ENCODE assay signal across 25 cellular contexts in the genomic region with DNA sequence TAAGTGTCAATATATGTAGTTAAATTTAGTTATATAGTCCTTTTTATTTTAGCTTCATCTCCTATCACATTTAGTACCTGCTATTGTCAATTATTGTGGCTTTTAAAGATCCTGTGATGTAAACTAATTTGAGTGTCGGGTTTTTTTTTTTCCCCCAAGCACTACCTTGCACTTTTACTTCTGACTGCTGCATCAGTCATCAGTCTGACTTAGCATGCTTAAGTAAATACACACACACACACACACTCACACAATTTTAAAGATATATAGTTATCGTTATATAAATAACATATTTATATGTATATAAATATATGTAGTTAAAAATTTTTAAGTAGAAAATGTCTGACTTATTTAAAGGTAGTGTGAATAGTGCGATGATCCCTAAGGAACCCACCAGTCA.
DNase-seq lines count a peak whose midpoint lies in the region; ATAC-seq, FAIRE-seq and TF ChIP-seq lines count a peak whose summit lies in the region.
"Had no signal": no experiment of that assay in that cellular context is flagged by ENCODE, and none has a peak within 500 bp of the region (broad histone marks: within the 10 kb centered on the region; RNA-seq: fewer than 3 reads in every experiment).

No MANE protein-coding gene starts in this region.

- no peaks in the 10 kb centered on the region for H3K27me3 ChIP-seq in mammary epithelial cell (ENCODE audit: insufficient read depth, low read length)
- no peaks in the 10 kb centered on the region for H3K27me3 ChIP-seq in PC-3 (ENCODE audit: low read length)
- H3K27me3 ChIP-seq in bronchial epithelial cell (ENCODE audit: control insufficient read depth, insufficient read depth, low read length), result no peaks in the 10 kb centered on the region
- H3K27me3 ChIP-seq: BLaER1 treated with 17β-estradiol and CSF1 and Interleukin-3, amounts not matched to agents 10 nM and 100 nM had no signal

- H3K27ac ChIP-seq in mammary epithelial cell (ENCODE audit: insufficient read depth, low read depth, low read length) (no peak overlapping the region), PC-3 (ENCODE audit: low read length) (no peak overlapping the region), epithelial cell of prostate (no peak overlapping the region)
- H3K27ac ChIP-seq: 22Rv1; BLaER1 treated with 17β-estradiol and CSF1 and Interleukin-3, amounts not matched to agents 10 nM and 100 nM; C4-2B had no signal

- dilution Hi-C loops in mammary epithelial cell (cut with HindIII; ENCODE audit: low sequenced_read_pairs), result no loop called here

- no peaks in the 10 kb centered on the region for H3K36me3 Mint-ChIP-seq in MCF 10A (ENCODE audit: insufficient read depth, unreplicated experiment)

- no peak overlapping the region for H3K27ac Mint-ChIP-seq in MCF 10A (ENCODE audit: low read depth, unreplicated experiment)
- H3K27ac Mint-ChIP-seq: CD4-positive, alpha-beta T cell; CD8-positive, alpha-beta T cell had no signal

- H3K4me3 Mint-ChIP-seq in MCF 10A (ENCODE audit: unreplicated experiment), result no peak overlapping the region
- H3K4me3 Mint-ChIP-seq: CD4-positive, alpha-beta T cell; CD8-positive, alpha-beta T cell had no signal

- peaks cover 7% of the 10 kb centered on the region for H3K4me1 Mint-ChIP-seq in MCF 10A (ENCODE audit: insufficient read depth, unreplicated experiment)

- no peaks in the 10 kb centered on the region for H3K27me3 Mint-ChIP-seq in MCF 10A (ENCODE audit: insufficient read depth, unreplicated experiment)
- H3K27me3 Mint-ChIP-seq: CD4-positive, alpha-beta T cell had no signal

- H3F3A ChIP-seq in PC-3 (ENCODE audit: low read length, unreplicated experiment), result no peaks in the 10 kb centered on the region

- H3K79me2 ChIP-seq in mammary epithelial cell (ENCODE audit: insufficient read depth, low read length) (no peaks in the 10 kb centered on the region), PC-3 (ENCODE audit: low read length) (no peaks in the 10 kb centered on the region)

- H3K9ac ChIP-seq in mammary epithelial cell (ENCODE audit: insufficient read depth, low read length), result no peak overlapping the region
- no peak overlapping the region for H3K9ac ChIP-seq in PC-3 (ENCODE audit: low read length)
- H3K9ac ChIP-seq: BLaER1 treated with 17β-estradiol and CSF1 and Interleukin-3, amounts not matched to agents 10 nM and 100 nM had no signal

- H3K9me3 Mint-ChIP-seq in MCF 10A (ENCODE audit: unreplicated experiment), result no peaks in the 10 kb centered on the region
- H3K9me3 Mint-ChIP-seq: CD4-positive, alpha-beta T cell; CD8-positive, alpha-beta T cell had no signal

- H3K36me3 ChIP-seq in mammary epithelial cell (ENCODE audit: insufficient read depth, low read length) (no peaks in the 10 kb centered on the region), PC-3 (ENCODE audit: low read depth, low read length) (no peaks in the 10 kb centered on the region), bronchial epithelial cell (ENCODE audit: control insufficient read depth, insufficient read depth, low read length) (no peaks in the 10 kb centered on the region)
- H3K36me3 ChIP-seq: BLaER1 treated with 17β-estradiol and CSF1 and Interleukin-3, amounts not matched to agents 10 nM and 100 nM had no signal

- in situ Hi-C loops in mammary epithelial cell (cut with MboI; ENCODE audit: low sequenced_read_pairs in 2 of 2), result no loop called here

- intact Hi-C loops in mammary epithelial cell (cut with micrococcal nuclease) (no loop called here), MCF 10A (cut with micrococcal nuclease) (no loop called here), PC-3 (cut with micrococcal nuclease) (no loop called here)

- WGBS in mammary epithelial cell (ENCODE audit: low coverage, missing lambda C conversion rate), result 92% methylated on average over 3 of the region's 3 CpGs

- H3K4me3 ChIP-seq in mammary epithelial cell (replicated peaks in 1 of 3; ENCODE audit: insufficient read depth in 1 of 3, low read depth in 2 of 3, low read length in 3 of 3) (no peak overlapping the region), PC-3 (ENCODE audit: low read length) (no peak overlapping the region), bronchial epithelial cell (ENCODE audit: low read depth, low read length) (no peak overlapping the region)
- H3K4me3 ChIP-seq: BLaER1 treated with 17β-estradiol and CSF1 and Interleukin-3, amounts not matched to agents 10 nM and 100 nM; GM12878 had no signal

- BruUV-seq in mammary epithelial cell (replicated peaks; lab: Mats Ljungman, UMichigan) (no TSS peak), MCF 10A (replicated peaks; lab: Mats Ljungman, UMichigan) (no TSS peak), PC-3 (replicated peaks; lab: Mats Ljungman, UMichigan) (no TSS peak)

- ATAC-seq in PC-3, result peak; percentile 81
- no peak for ATAC-seq in GM18873 (IDR thresholded peaks at IDR 0.05; ENCODE audit: low FRiP score, unreplicated experiment)
- no peak for ATAC-seq in GM18519 (IDR thresholded peaks at IDR 0.05; ENCODE audit: low FRiP score, unreplicated experiment)
- ATAC-seq: CD8-positive, alpha-beta T cell; GM12878 had no signal

- no peak for FAIRE-seq in bronchial epithelial cell (lab: Jason Lieb, UNC)
- FAIRE-seq: GM12878, GM12892, GM18507 had no signal

- H4K20me1 ChIP-seq in mammary epithelial cell (ENCODE audit: insufficient read depth, low read length) (no peaks in the 10 kb centered on the region), PC-3 (ENCODE audit: low read length) (no peaks in the 10 kb centered on the region)
- H4K20me1 ChIP-seq: BLaER1 treated with 17β-estradiol and CSF1 and Interleukin-3, amounts not matched to agents 10 nM and 100 nM had no signal

- H3K9me3 ChIP-seq in mammary epithelial cell (replicated peaks; ENCODE audit: insufficient read depth, low read length) (no peaks in the 10 kb centered on the region), PC-3 (ENCODE audit: low read length) (no peaks in the 10 kb centered on the region)
- H3K9me3 ChIP-seq: BLaER1 treated with 17β-estradiol and CSF1 and Interleukin-3, amounts not matched to agents 10 nM and 100 nM had no signal

- DNase-seq in mammary epithelial cell (peak; percentile 1), MCF 10A (ENCODE audit: unreplicated experiment) (no peak), PC-3 (peak; percentile 71), bronchial epithelial cell (ENCODE audit: low read depth) (peak; percentile 39), epithelial cell of prostate (ENCODE audit: low read depth, low spot score) (peak; percentile 5), superior temporal gyrus (ENCODE audit: extremely low spot score) (no peak)
- DNase-seq: ACHN; CD4-positive, alpha-beta T cell; CD8-positive, alpha-beta T cell; COR-L47; DMS 273 treated with DMSO at 0.1 percent for 48 hours; DMS153; DMS53; DMS79; DND-41; EL; GDM1 had no signal

- H3K4me1 ChIP-seq in mammary epithelial cell (ENCODE audit: insufficient read depth, low read length), result no peaks in the 10 kb centered on the region
- peaks cover 8% of the 10 kb centered on the region; the same call in 1 of the 2 replicates for H3K4me1 ChIP-seq in PC-3 (ENCODE audit: insufficient read depth, low read length)

- no peaks in the 10 kb centered on the region for H3K9me2 ChIP-seq in PC-3 (replicated peaks; ENCODE audit: low read length)

- CTCF ChIA-PET in mammary epithelial cell (lab: Charles Lee; ENCODE audit: low non-redundant PET), result interaction anchor here (0.6 kb wide), 1 partner anchor 41 kb away, joined by 11 read pairs; no protein-coding TSS in a partner anchor
- CTCF ChIA-PET in MCF 10A (lab: Yijun Ruan, JAX), result interaction anchor here (0.6 kb wide), 1 partner anchor 160 kb away, joined by 4 read pairs; no protein-coding TSS in a partner anchor
- CTCF ChIA-PET in PC-3 (lab: Charles Lee), result no interaction called here

- TF ChIP-seq CTCF in mammary epithelial cell (conservative IDR thresholded peaks at IDR 0.05 in 1 of 2, IDR thresholded peaks at IDR 0.05 in 1 of 2; ENCODE audit: extremely low read depth in 1 of 2, insufficient read depth in 1 of 2, low read depth in 1 of 2, low read length in 2 of 2) (no peak), MCF 10A (IDR thresholded peaks at IDR 0.05; ENCODE audit: unreplicated experiment) (no peak), PC-3 (conservative IDR thresholded peaks at IDR 0.05; ENCODE audit: low read depth, low read length) (no peak), bronchial epithelial cell (IDR thresholded peaks at IDR 0.05; ENCODE audit: insufficient read depth, low read length, severe bottlenecking) (no peak)

- H2AFZ ChIP-seq in mammary epithelial cell (ENCODE audit: low read depth, low read length) (no peak overlapping the region), PC-3 (ENCODE audit: low read length) (no peak overlapping the region)

- POLR2A ChIA-PET in MCF 10A (lab: Yijun Ruan, JAX) (no interaction called here), PC-3 (lab: Charles Lee; ENCODE audit: unreplicated experiment) (no interaction called here)

- H3K4me2 ChIP-seq in mammary epithelial cell (ENCODE audit: insufficient read depth, low read depth, low read length) (no peak overlapping the region), PC-3 (ENCODE audit: low read length) (no peak overlapping the region)
- H3K4me2 ChIP-seq: BLaER1 treated with 17β-estradiol and CSF1 and Interleukin-3, amounts not matched to agents 10 nM and 100 nM had no signal

Comparison
In these comparisons a context has a peak if more than half of its experiments do, and no peak if none do; other contexts are left out.
1. DNase-seq: peak in mammary epithelial cell (single experiment), PC-3 (single experiment), bronchial epithelial cell (single experiment) and epithelial cell of prostate (single experiment); none in MCF 10A (single experiment) and superior temporal gyrus (single experiment).